Comparison of ENCODE assay signal across 8 cellular contexts in genomic region chr2:178306351-178307073, GRCh38.
A peak's percentile ranks its signal among the peaks of the same experiment; 100 is the strongest.
DNase-seq lines count a peak whose midpoint lies in the region; ATAC-seq and TF ChIP-seq lines count a peak whose summit lies in the region.

No MANE protein-coding gene starts in this region.

- no peak overlapping the region for H3K27ac ChIP-seq in lung (ENCODE audit: low read depth in 1 of 2, low read length in 1 of 2)

- peaks cover 0 to 3% of the 10 kb centered on the region in 2 donors for H3K4me1 ChIP-seq in lung (ENCODE audit: control insufficient read depth in 2 of 2, insufficient read depth in 2 of 2, low read length in 2 of 2)

- H3K27me3 Mint-ChIP-seq in activated T-cell treated with anti-CD3 and anti-CD28 coated beads, Interleukin-2, amount 50 U/mL, for 24 hours: peaks cover 15% of the 10 kb centered on the region
- no peaks in the 10 kb centered on the region for H3K27me3 Mint-ChIP-seq in MCF 10A (ENCODE audit: insufficient read depth, unreplicated experiment)

- no peak overlapping the region for H3K4me3 ChIP-seq in lung

- no peaks in the 10 kb centered on the region for H3K27me3 ChIP-seq in lung (ENCODE audit: control insufficient read depth, insufficient read depth)

- DNase-seq in activated T-cell treated with anti-CD3 and anti-CD28 coated beads for 48 hours (ENCODE audit: low read depth): peak; percentile 10
- no peak for DNase-seq in activated T-cell treated with anti-CD3 and anti-CD28 coated beads, Interleukin-2, amount 50 U/mL, for 24 hours
- peak; percentile 53 for DNase-seq in HT-29 (ENCODE audit: low spot score)
- DNase-seq in OCI-M1 (lab: John Stamatoyannopoulos, UW): peak; percentile 69
- DNase-seq in MCF 10A (ENCODE audit: unreplicated experiment): peak; percentile 70
- peak; percentile 61 for DNase-seq in lung (ENCODE audit: low spot score)
- no peak for DNase-seq in omental fat pad (ENCODE audit: low spot score)

- intact Hi-C loops in MCF 10A (cut with micrococcal nuclease): loop anchor here (2.0 to 5.0 kb wide), 2 partner anchors 91 to 108 kb away; no protein-coding TSS in a partner anchor

- no peak overlapping the region for H3K27ac Mint-ChIP-seq in activated T-cell treated with anti-CD3 and anti-CD28 coated beads, Interleukin-2, amount 50 U/mL, for 24 hours
- H3K27ac Mint-ChIP-seq in MCF 10A (ENCODE audit: low read depth, unreplicated experiment): no peak overlapping the region

- TF ChIP-seq CTCF in MCF 10A (IDR thresholded peaks at IDR 0.05; ENCODE audit: unreplicated experiment) (peak; percentile 54), lung (IDR thresholded peaks at IDR 0.05; ENCODE audit: control extremely low read depth, extremely low read depth) (peak; percentile 41), omental fat pad (IDR thresholded peaks at IDR 0.05) (no peak)

- CTCF ChIA-PET in MCF 10A (lab: Yijun Ruan, JAX): interaction anchor here (0.7 to 2.8 kb wide), 16 partner anchors 8 to 174 kb away, joined by 3 to 19 read pairs (median 4); no protein-coding TSS in a partner anchor

- no peaks in the 10 kb centered on the region for H3K9me3 ChIP-seq in lung (ENCODE audit: control insufficient read depth in 2 of 2, insufficient read depth in 1 of 2, low read length in 1 of 2)

- POLR2A ChIA-PET in MCF 10A (lab: Yijun Ruan, JAX): interaction anchor here (1.0 to 1.3 kb wide), 3 partner anchors 10 to 106 kb away, joined by 3 to 5 read pairs (median 4); no protein-coding TSS in a partner anchor

- no peaks in the 10 kb centered on the region for H3K9me3 Mint-ChIP-seq in activated T-cell treated with anti-CD3 and anti-CD28 coated beads, Interleukin-2, amount 50 U/mL, for 24 hours
- no peaks in the 10 kb centered on the region for H3K9me3 Mint-ChIP-seq in MCF 10A (ENCODE audit: unreplicated experiment)

- H3K4me3 Mint-ChIP-seq in activated T-cell treated with anti-CD3 and anti-CD28 coated beads, Interleukin-2, amount 50 U/mL, for 24 hours: no peak overlapping the region
- H3K4me3 Mint-ChIP-seq in MCF 10A (ENCODE audit: unreplicated experiment): no peak overlapping the region

- no TSS peak for BruUV-seq in MCF 10A (replicated peaks; lab: Mats Ljungman, UMichigan)

- no peaks in the 10 kb centered on the region for H3K36me3 ChIP-seq in lung (ENCODE audit: control insufficient read depth in 2 of 2, insufficient read depth in 2 of 2, low read length in 2 of 2)

- ATAC-seq in GM21717 (IDR thresholded peaks at IDR 0.05; ENCODE audit: unreplicated experiment) (peak; percentile 96), lung (ENCODE audit: insufficient read depth, low FRiP score) (no peak), omental fat pad (ENCODE audit: low FRiP score) (no peak)

- no peaks in the 10 kb centered on the region for H3K36me3 Mint-ChIP-seq in activated T-cell treated with anti-CD3 and anti-CD28 coated beads, Interleukin-2, amount 50 U/mL, for 24 hours (ENCODE audit: low read depth)
- H3K36me3 Mint-ChIP-seq in MCF 10A (ENCODE audit: insufficient read depth, unreplicated experiment): no peaks in the 10 kb centered on the region

- no peaks in the 10 kb centered on the region for H3K4me1 Mint-ChIP-seq in activated T-cell treated with anti-CD3 and anti-CD28 coated beads, Interleukin-2, amount 50 U/mL, for 24 hours (ENCODE audit: low read depth)
- H3K4me1 Mint-ChIP-seq in MCF 10A (ENCODE audit: insufficient read depth, unreplicated experiment): peaks cover 16% of the 10 kb centered on the region

- WGBS in lung, 2 donors: 33 to 36% methylated on average over 8 of the region's 8 CpGs

Comparison
In these comparisons a context has a peak if more than half of its experiments do, and no peak if none do; other contexts are left out.
1. DNase-seq: peak in activated T-cell treated with anti-CD3 and anti-CD28 coated beads for 48 hours (single experiment), HT-29 (single experiment), OCI-M1 (single experiment), MCF 10A (single experiment) and lung (single experiment); none in activated T-cell treated with anti-CD3 and anti-CD28 coated beads, Interleukin-2, amount 50 U/mL, for 24 hours (single experiment) and omental fat pad (single experiment).
2. CTCF ChIP-seq: peak in MCF 10A (single experiment) and lung (single experiment); none in omental fat pad (0 of 3).